Comparison of ENCODE assay signal across 13 cellular contexts in genomic region chr19:15532779-15533521, GRCh38. TPM values are rescaled to one million over a fixed set of nuclear protein-coding genes. Genes with fewer than 3 reads are reported as not detected.
DNase-seq lines count a peak whose midpoint lies in the region; ATAC-seq lines count a peak whose summit lies in the region.
"Had no signal": no experiment of that assay in that cellular context is flagged by ENCODE, and none has a peak within 500 bp of the region (broad histone marks: within the 10 kb centered on the region; RNA-seq: fewer than 3 reads in every experiment).

No MANE protein-coding gene starts in this region.

- H3K4me3 Mint-ChIP-seq in activated CD4-positive, alpha-beta T cell treated with anti-CD3 and anti-CD28 coated beads, Interleukin-2, amount 10 ng/mL, durations not matched to agents 7 days and 5 days = no peak overlapping the region
- peak overlapping the region; percentile 53 for H3K4me3 Mint-ChIP-seq in activated naive CD4-positive, alpha-beta T cell treated with anti-CD3 and anti-CD28 coated beads, Interleukin-2, amount 50 U/mL, for 24 hours
- H3K4me3 Mint-ChIP-seq in natural killer cell treated with Interleukin-12 subunit alpha and Interleukin-12 subunit beta and Interleukin-15 and Interleukin-18, amount 100 ng/mL, for 72 hours = peak overlapping the region; percentile 32
- H3K4me3 Mint-ChIP-seq: endodermal cell had no signal

- peaks cover 17% of the 10 kb centered on the region for H3K4me1 Mint-ChIP-seq in activated CD4-positive, alpha-beta T cell treated with anti-CD3 and anti-CD28 coated beads, Interleukin-2, amount 10 ng/mL, durations not matched to agents 7 days and 5 days
- H3K4me1 Mint-ChIP-seq in activated naive CD4-positive, alpha-beta T cell treated with anti-CD3 and anti-CD28 coated beads, Interleukin-2, amount 50 U/mL, for 24 hours = peaks cover 35% of the 10 kb centered on the region
- H3K4me1 Mint-ChIP-seq in natural killer cell treated with Interleukin-12 subunit alpha and Interleukin-12 subunit beta and Interleukin-15 and Interleukin-18, amount 100 ng/mL, for 72 hours (ENCODE audit: low read depth in 2 of 2) = peaks cover 15 to 33% of the 10 kb centered on the region in 2 donors
- H3K4me1 Mint-ChIP-seq: endodermal cell had no signal

- POLR2A ChIA-PET in activated CD4-positive, alpha-beta T cell treated with anti-CD3 and anti-CD28 coated beads, Interleukin-2, amount 10 ng/mL, durations not matched to agents 7 days and 5 days (lab: Charles Lee) = no interaction called here

- peak overlapping the region; percentile 27 for H3K27ac Mint-ChIP-seq in activated CD4-positive, alpha-beta T cell treated with anti-CD3 and anti-CD28 coated beads, Interleukin-2, amount 10 ng/mL, durations not matched to agents 7 days and 5 days
- peak overlapping the region; percentile 36 for H3K27ac Mint-ChIP-seq in activated naive CD4-positive, alpha-beta T cell treated with anti-CD3 and anti-CD28 coated beads, Interleukin-2, amount 50 U/mL, for 24 hours
- peak overlapping the region; percentile 57 for H3K27ac Mint-ChIP-seq in natural killer cell treated with Interleukin-12 subunit alpha and Interleukin-12 subunit beta and Interleukin-15 and Interleukin-18, amount 100 ng/mL, for 72 hours
- H3K27ac Mint-ChIP-seq: endodermal cell had no signal

- ATAC-seq in natural killer cell treated with Interleukin-12 subunit alpha and Interleukin-12 subunit beta and Interleukin-15 and Interleukin-18, amount 100 ng/mL, for 72 hours = peak in 1 of 2 donors; percentile 62
- no peak for ATAC-seq in HG02884 (IDR thresholded peaks at IDR 0.05; ENCODE audit: unreplicated experiment)

- H3K36me3 Mint-ChIP-seq in activated CD4-positive, alpha-beta T cell treated with anti-CD3 and anti-CD28 coated beads, Interleukin-2, amount 10 ng/mL, durations not matched to agents 7 days and 5 days (ENCODE audit: low read depth) = peaks cover 9% of the 10 kb centered on the region
- H3K36me3 Mint-ChIP-seq in activated naive CD4-positive, alpha-beta T cell treated with anti-CD3 and anti-CD28 coated beads, Interleukin-2, amount 50 U/mL, for 24 hours = peaks cover 2% of the 10 kb centered on the region
- no peaks in the 10 kb centered on the region for H3K36me3 Mint-ChIP-seq in natural killer cell treated with Interleukin-12 subunit alpha and Interleukin-12 subunit beta and Interleukin-15 and Interleukin-18, amount 100 ng/mL, for 72 hours

- peaks cover 6% of the 10 kb centered on the region for H3K27me3 Mint-ChIP-seq in activated CD4-positive, alpha-beta T cell treated with anti-CD3 and anti-CD28 coated beads, Interleukin-2, amount 10 ng/mL, durations not matched to agents 7 days and 5 days
- H3K27me3 Mint-ChIP-seq in activated naive CD4-positive, alpha-beta T cell treated with anti-CD3 and anti-CD28 coated beads, Interleukin-2, amount 50 U/mL, for 24 hours = no peaks in the 10 kb centered on the region
- H3K27me3 Mint-ChIP-seq in natural killer cell treated with Interleukin-12 subunit alpha and Interleukin-12 subunit beta and Interleukin-15 and Interleukin-18, amount 100 ng/mL, for 72 hours = no peaks in the 10 kb centered on the region

- H3K9me3 Mint-ChIP-seq in activated CD4-positive, alpha-beta T cell treated with anti-CD3 and anti-CD28 coated beads, Interleukin-2, amount 10 ng/mL, durations not matched to agents 7 days and 5 days = peaks cover 11% of the 10 kb centered on the region
- no peaks in the 10 kb centered on the region for H3K9me3 Mint-ChIP-seq in activated naive CD4-positive, alpha-beta T cell treated with anti-CD3 and anti-CD28 coated beads, Interleukin-2, amount 50 U/mL, for 24 hours
- no peaks in the 10 kb centered on the region for H3K9me3 Mint-ChIP-seq in natural killer cell treated with Interleukin-12 subunit alpha and Interleukin-12 subunit beta and Interleukin-15 and Interleukin-18, amount 100 ng/mL, for 72 hours

- peak; percentile 26 for DNase-seq in activated CD4-positive, alpha-beta T cell treated with anti-CD3 and anti-CD28 coated beads, Interleukin-2, amount 10 ng/mL, durations not matched to agents 7 days and 5 days
- DNase-seq in activated CD4-positive, alpha-beta T cell treated with anti-CD3 and anti-CD28 coated beads, Interleukin-2, amount 50 U/mL, for 1 hour = no peak
- peak; percentile 66 for DNase-seq in NCI-H69 (lab: John Stamatoyannopoulos, UW)
- DNase-seq in natural killer cell treated with Interleukin-12 subunit alpha and Interleukin-12 subunit beta and Interleukin-15 and Interleukin-18, amount 100 ng/mL, for 72 hours (ENCODE audit: low spot score) = no peak
- DNase-seq in SW 1271 (lab: John Stamatoyannopoulos, UW) = no peak
- no peak for DNase-seq in NCI-H510A (lab: John Stamatoyannopoulos, UW)
- DNase-seq: endodermal cell, hippocampal formation, NCI-H2171, SHP77 treated with DMSO at 0.1 percent for 48 hours had no signal

- CTCF ChIA-PET in activated CD4-positive, alpha-beta T cell treated with anti-CD3 and anti-CD28 coated beads, Interleukin-2, amount 10 ng/mL, durations not matched to agents 7 days and 5 days (lab: Charles Lee) = interaction anchor here (0.6 kb wide), 2 partner anchors 162 to 405 kb away, joined by 3 to 4 read pairs; no protein-coding TSS in a partner anchor

RNA-seq across cellular contexts. Expression of gene CYP4F22, which starts 24.6 kb away (rescaled TPM):
- total RNA-seq in activated CD4-positive, alpha-beta T cell treated with anti-CD3 and anti-CD28 coated beads, Interleukin-2, amount 10 ng/mL, durations not matched to agents 7 days and 5 days = under 1 TPM; 0.67 to 0.87 TPM
- under 1 TPM; 0.24 to 0.86 TPM for total RNA-seq in natural killer cell treated with Interleukin-12 subunit alpha and Interleukin-12 subunit beta and Interleukin-15 and Interleukin-18, amount 100 ng/mL, for 72 hours
- total RNA-seq: endodermal cell had no signal

RNA-seq across cellular contexts. Expression of gene PGLYRP2, which starts 53.6 kb away (rescaled TPM):
- under 1 TPM in 1 of 2 experiments, not detected in 1; 0.08 TPM for total RNA-seq in activated CD4-positive, alpha-beta T cell treated with anti-CD3 and anti-CD28 coated beads, Interleukin-2, amount 10 ng/mL, durations not matched to agents 7 days and 5 days
- total RNA-seq in natural killer cell treated with Interleukin-12 subunit alpha and Interleukin-12 subunit beta and Interleukin-15 and Interleukin-18, amount 100 ng/mL, for 72 hours = not detected
- total RNA-seq: endodermal cell, temporal lobe had no signal

Comparison
In these comparisons a context has a peak if more than half of its experiments do, and no peak if none do; other contexts are left out.
1. DNase-seq: peak in activated CD4-positive, alpha-beta T cell treated with anti-CD3 and anti-CD28 coated beads, Interleukin-2, amount 10 ng/mL, durations not matched to agents 7 days and 5 days (single experiment) and NCI-H69 (single experiment); none in activated CD4-positive, alpha-beta T cell treated with anti-CD3 and anti-CD28 coated beads, Interleukin-2, amount 50 U/mL, for 1 hour (single experiment), natural killer cell treated with Interleukin-12 subunit alpha and Interleukin-12 subunit beta and Interleukin-15 and Interleukin-18, amount 100 ng/mL, for 72 hours (single experiment), SW 1271 (0 of 2) and NCI-H510A (single experiment).
2. Peak in every context shown above with its lines, with median percentiles within 50 percentile points of each other: H3K27ac Mint-ChIP-seq.